Comparison of ENCODE assay signal across 8 cellular contexts in genomic region chr18:32158108-32158624, GRCh38. TPM values are rescaled to one million over a fixed set of nuclear protein-coding genes. Genes with fewer than 3 reads are reported as not detected.
DNase-seq lines count a peak whose midpoint lies in the region; TF ChIP-seq lines count a peak whose summit lies in the region.

No MANE protein-coding gene starts in this region.

- H3K27ac ChIP-seq in neutrophil (no peak overlapping the region), subcutaneous abdominal adipose tissue (ENCODE audit: low read depth, low read length) (no peak overlapping the region)

- H3K27me3 ChIP-seq in H7 (ENCODE audit: control insufficient read depth, insufficient read depth, low read length) = no peaks in the 10 kb centered on the region
- H3K27me3 ChIP-seq in neutrophil = peaks cover 15% of the 10 kb centered on the region
- H3K27me3 ChIP-seq in subcutaneous abdominal adipose tissue (ENCODE audit: control insufficient read depth in 5 of 5, insufficient read depth in 4 of 5, low read length in 5 of 5) = no peaks in the 10 kb centered on the region

- DNase-seq in H7 (peak; percentile 71), RPMI7951 (ENCODE audit: low read depth) (peak; percentile 77), fibroblast of pulmonary artery (ENCODE audit: low read depth) (peak; percentile 93)
- DNase-seq in activated T-helper 1 cell treated with anti-CD3 and anti-CD28 coated beads, Interleukin-2, amount 50 U/mL, for 16 hours (ENCODE audit: low read depth in 1 of 2, low spot score in 1 of 2) = peak; percentile 39 to 42

- peak overlapping the region; percentile 17; the same call in 1 of the 2 replicates for H3K9ac ChIP-seq in ES-I3 (ENCODE audit: low read depth, low read length)
- no peak overlapping the region for H3K9ac ChIP-seq in subcutaneous abdominal adipose tissue (ENCODE audit: low read length in 5 of 5)

- TF ChIP-seq CTCF in LNCAP (IDR thresholded peaks at IDR 0.05) (peak; percentile 86), fibroblast of pulmonary artery (IDR thresholded peaks at IDR 0.05; ENCODE audit: low read length, missing control alignments) (peak; percentile 86), neutrophil (IDR thresholded peaks at IDR 0.05) (peak; percentile 44)

- H3K9me3 ChIP-seq in ES-I3 (ENCODE audit: control insufficient read depth, insufficient read depth, low read length) (no peaks in the 10 kb centered on the region), neutrophil (no peaks in the 10 kb centered on the region), subcutaneous abdominal adipose tissue (ENCODE audit: control insufficient read depth in 5 of 5, low read length in 5 of 5) (no peaks in the 10 kb centered on the region)

- H3K4me1 ChIP-seq in ES-I3 (ENCODE audit: insufficient read depth, low read length) (no peaks in the 10 kb centered on the region), neutrophil (ENCODE audit: control insufficient read depth in 1 of 2, insufficient read depth in 1 of 2, low read depth in 1 of 2, low read length in 1 of 2) (peaks cover 9 to 13% of the 10 kb centered on the region in 2 experiments), subcutaneous abdominal adipose tissue (ENCODE audit: control insufficient read depth in 5 of 5, insufficient read depth in 5 of 5, low read length in 5 of 5) (peaks cover 0 to 9% (median 7%) of the 10 kb centered on the region in 5 donors)

- H3K4me3 ChIP-seq in H7 (ENCODE audit: insufficient read depth, low read depth, low read length) (peak overlapping the region; percentile 16; the same call in 1 of the 2 replicates), fibroblast of pulmonary artery (replicated peaks; ENCODE audit: low read depth, low read length) (no peak overlapping the region), neutrophil (ENCODE audit: low read depth in 1 of 2, low read length in 1 of 2) (peak overlapping the region in 1 of 2 experiments; percentile 6), subcutaneous abdominal adipose tissue (ENCODE audit: low read depth in 1 of 5, low read length in 5 of 5) (peak overlapping the region; percentile 39 to 61 (median 46))

- H3K36me3 ChIP-seq in ES-I3 (ENCODE audit: insufficient read depth, low read length) (no peaks in the 10 kb centered on the region), H7 (replicated peaks; ENCODE audit: control insufficient read depth, insufficient read depth, low read length) (no peaks in the 10 kb centered on the region), neutrophil (no peaks in the 10 kb centered on the region), subcutaneous abdominal adipose tissue (ENCODE audit: control insufficient read depth in 5 of 5, insufficient read depth in 5 of 5, low read length in 5 of 5) (no peaks in the 10 kb centered on the region)

RNA-seq across cellular contexts. Expression of gene MEP1B, which starts 31.7 kb away (rescaled TPM):
- not detected in 2 replicates for total RNA-seq in H7 (2014; rRNA removed; shearing (Covaris generic))
- not detected in 2 replicates for total RNA-seq in RPMI7951 (2014; rRNA removed; shearing (Covaris generic))

Comparison
In these comparisons a context has a peak if more than half of its experiments do, and no peak if none do; other contexts are left out.
1. DNase-seq: peak in every context shown above with its lines; median percentile 93 in fibroblast of pulmonary artery; 77 in RPMI7951; 71 in H7; 40 in activated T-helper 1 cell treated with anti-CD3 and anti-CD28 coated beads, Interleukin-2, amount 50 U/mL, for 16 hours.